Comparison of ENCODE assay signal across 22 cellular contexts in the genomic region with DNA sequence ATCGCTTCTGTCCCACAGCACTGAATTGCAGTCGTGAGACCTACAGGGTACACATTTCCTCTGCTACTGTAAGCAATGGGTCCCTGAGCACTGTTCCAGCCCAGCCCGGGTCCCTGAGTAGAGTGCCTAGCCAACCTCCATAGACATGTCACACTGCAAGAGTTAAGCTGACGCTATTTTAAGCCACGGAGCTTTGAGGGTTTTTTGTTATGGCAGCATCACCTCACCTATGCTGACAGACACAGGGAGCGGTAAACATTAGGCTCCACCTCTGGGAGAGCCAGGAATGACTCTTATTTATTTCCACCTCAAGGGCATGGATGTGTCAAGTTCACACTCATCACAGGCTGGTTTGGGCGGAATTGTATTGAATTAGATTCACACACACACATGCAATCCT. TPM values are rescaled to one million over a fixed set of nuclear protein-coding genes. Genes with fewer than 3 reads are reported as not detected.
DNase-seq lines count a peak whose midpoint lies in the region; ATAC-seq, FAIRE-seq and TF ChIP-seq lines count a peak whose summit lies in the region.
"Had no signal": no experiment of that assay in that cellular context is flagged by ENCODE, and none has a peak within 500 bp of the region (broad histone marks: within the 10 kb centered on the region; RNA-seq: fewer than 3 reads in every experiment).

No MANE protein-coding gene starts in this region.

- H3K36me3 ChIP-seq in HepG2 (replicated peaks in 1 of 2; ENCODE audit: control insufficient read depth in 1 of 2, insufficient read depth in 2 of 2, low read length in 2 of 2) (no peaks in the 10 kb centered on the region), right lobe of liver (no peaks in the 10 kb centered on the region), WERI-Rb-1 (peaks cover 8% of the 10 kb centered on the region)
- H3K36me3 ChIP-seq: BLaER1 treated with 17β-estradiol and CSF1 and Interleukin-3, amounts not matched to agents 10 nM and 100 nM had no signal

- ATAC-seq in HepG2 (no peak), right lobe of liver (no peak), HG02610 (IDR thresholded peaks at IDR 0.05; ENCODE audit: unreplicated experiment) (no peak)
- ATAC-seq: A549; CD8-positive, alpha-beta T cell had no signal

- BruUV-seq in HepG2 (replicated peaks; lab: Mats Ljungman, UMichigan), result no TSS peak

- H3K9ac ChIP-seq in HepG2 (ENCODE audit: insufficient read depth, low read depth, low read length), result no peak overlapping the region
- H3K9ac ChIP-seq: BLaER1 treated with 17β-estradiol and CSF1 and Interleukin-3, amounts not matched to agents 10 nM and 100 nM had no signal

- H3K4me3 ChIP-seq in HepG2 (replicated peaks in 1 of 3; ENCODE audit: insufficient read depth in 1 of 3, low read depth in 2 of 3, low read length in 3 of 3) (no peak overlapping the region), right lobe of liver (no peak overlapping the region), WERI-Rb-1 (ENCODE audit: low read depth, low read length) (no peak overlapping the region), epithelial cell of esophagus (ENCODE audit: low read length) (no peak overlapping the region)
- H3K4me3 ChIP-seq: A549; BLaER1 treated with 17β-estradiol and CSF1 and Interleukin-3, amounts not matched to agents 10 nM and 100 nM had no signal

- no peak for FAIRE-seq in HepG2 (lab: Jason Lieb, UNC)
- FAIRE-seq: A549, D721Med, G401.6, GM12891, GM19239 had no signal

- H3K4me2 ChIP-seq in HepG2 (ENCODE audit: low read depth, low read length), result no peak overlapping the region
- H3K4me2 ChIP-seq: A549 had no signal

- no peak overlapping the region for H3K27ac ChIP-seq in HepG2 (ENCODE audit: extremely low read length, insufficient read depth, low read length)
- no peak overlapping the region for H3K27ac ChIP-seq in right lobe of liver
- H3K27ac ChIP-seq in WERI-Rb-1, result peak overlapping the region; percentile 69
- H3K27ac ChIP-seq: 22Rv1; A549; BLaER1 treated with 17β-estradiol and CSF1 and Interleukin-3, amounts not matched to agents 10 nM and 100 nM; C4-2B had no signal

- in situ Hi-C loops in HepG2 (cut with HindIII; ENCODE audit: extremely low pct_ligation_motif_present, low pct_unique_long_range_greater_than_20kb), result no loop called here

- no peak overlapping the region for H2AFZ ChIP-seq in HepG2 (ENCODE audit: low read length)

- no peak for TF ChIP-seq RAD21 in HepG2 (CRISPR knock-in tag; IDR thresholded peaks at IDR 0.05)

- TF ChIP-seq EP300 in HepG2 (IDR thresholded peaks at IDR 0.05; ENCODE audit: low read depth in 2 of 2, low read length in 2 of 2), result no peak
- TF ChIP-seq EP300 in HepG2 (CRISPR knock-in tag; IDR thresholded peaks at IDR 0.05; ENCODE audit: borderline replicate concordance), result no peak

- no peaks in the 10 kb centered on the region for H3K79me2 ChIP-seq in HepG2 (ENCODE audit: insufficient read depth, low read length)

- intact Hi-C loops in HepG2 (cut with micrococcal nuclease; ENCODE audit: unreplicated experiment), result no loop called here
- intact Hi-C loops in right lobe of liver (cut with DNase I), result no loop called here

- no peak for TF ChIP-seq POLR2A in HepG2 (IDR thresholded peaks at IDR 0.05; ENCODE audit: insufficient read depth in 1 of 2, low read depth in 2 of 2, low read length in 2 of 2)
- no peak for TF ChIP-seq POLR2A in right lobe of liver (IDR thresholded peaks at IDR 0.05)

- CTCF ChIA-PET in HepG2 (lab: Yijun Ruan, JAX; ENCODE audit: low intra/inter-chr PET ratio, low total read pairs), result no interaction called here

- DNase-seq in HepG2 (ENCODE audit: low spot score) (no peak), right lobe of liver (no peak), WERI-Rb-1 (no peak), epithelial cell of esophagus (ENCODE audit: low read depth) (peak; percentile 24)
- DNase-seq in stimulated activated CD4-positive, alpha-beta T cell treated with anti-CD3 and anti-CD28 coated beads, Interleukin-2, amount 100 ng/mL, for 24 hours, result no peak
- DNase-seq: AML-193; Caco-2; Calu3; CD4-positive, alpha-beta T cell; CD8-positive, alpha-beta T cell; DMS79 treated with DMSO at 0.1 percent for 48 hours; GF-D8 had no signal

- no peaks in the 10 kb centered on the region for H3K9me3 ChIP-seq in HepG2 (ENCODE audit: low read length)
- H3K9me3 ChIP-seq in right lobe of liver, result no peaks in the 10 kb centered on the region
- peaks cover 3% of the 10 kb centered on the region for H3K9me3 ChIP-seq in WERI-Rb-1 (ENCODE audit: severe bottlenecking)
- H3K9me3 ChIP-seq: A549; BLaER1 treated with 17β-estradiol and CSF1 and Interleukin-3, amounts not matched to agents 10 nM and 100 nM; Caco-2 had no signal

- POLR2A ChIA-PET in HepG2 (lab: Yijun Ruan, JAX), result no interaction called here

- no peaks in the 10 kb centered on the region; the same call in 1 of the 2 replicates for H4K20me1 ChIP-seq in HepG2 (ENCODE audit: insufficient read depth, low read length)

- 29% methylated on average over 5 of the region's 7 CpGs for WGBS in HepG2 (ENCODE audit: low lambda C conversion rate)
- WGBS in right lobe of liver (ENCODE audit: insufficient coverage, low coverage, low lambda C conversion rate, missing lambda C conversion rate), result 72% methylated on average over 2 of the region's 7 CpGs

- peaks cover 10 to 90% of the 10 kb centered on the region in 2 experiments; a peak in 4 of 5 replicates for H3K27me3 ChIP-seq in HepG2 (ENCODE audit: control insufficient read depth in 1 of 2, insufficient read depth in 2 of 2, low read length in 2 of 2)
- H3K27me3 ChIP-seq in right lobe of liver, result no peaks in the 10 kb centered on the region
- H3K27me3 ChIP-seq in WERI-Rb-1 (ENCODE audit: insufficient read depth, low read depth, severe bottlenecking), result no peaks in the 10 kb centered on the region
- H3K27me3 ChIP-seq: BLaER1 treated with 17β-estradiol and CSF1 and Interleukin-3, amounts not matched to agents 10 nM and 100 nM had no signal

- H3K4me1 ChIP-seq in HepG2 (ENCODE audit: insufficient read depth, low read length), result no peaks in the 10 kb centered on the region
- no peaks in the 10 kb centered on the region for H3K4me1 ChIP-seq in right lobe of liver
- H3K4me1 ChIP-seq: A549, Caco-2 had no signal

- no peak for TF ChIP-seq CTCF in HepG2 (CRISPR knock-in tag; IDR thresholded peaks at IDR 0.05)
- TF ChIP-seq CTCF in right lobe of liver (IDR thresholded peaks at IDR 0.05), result no peak
- no peak for TF ChIP-seq CTCF in WERI-Rb-1 (IDR thresholded peaks at IDR 0.05; ENCODE audit: low read depth, low read length)
- TF ChIP-seq CTCF in epithelial cell of esophagus (IDR thresholded peaks at IDR 0.05; ENCODE audit: insufficient read depth, low read depth, low read length, missing control alignments), result no peak

TF ChIP-seq in HepG2, 621 proteins besides CTCF, POLR2A, EP300 and RAD21:
- peak; percentile 95 for TF ChIP-seq ZNF12 (CRISPR knock-in tag; IDR thresholded peaks at IDR 0.05)
- TF ChIP-seq, protein P1, sequence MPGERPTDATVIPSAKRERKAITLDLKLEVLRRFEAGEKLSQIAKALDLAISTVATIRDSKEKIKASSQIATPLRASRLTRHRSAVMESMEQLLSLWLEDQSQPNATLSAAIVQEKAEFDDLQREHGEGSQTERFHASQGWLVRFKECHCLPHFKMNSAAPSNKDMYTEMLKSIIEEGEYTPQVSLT (CRISPR knock-in tag; IDR thresholded peaks at IDR 0.05; ENCODE audit: borderline replicate concordance, low read depth), result no peak

RNA-seq across cellular contexts. Expression of a gene that starts 45.1 kb away (rescaled TPM):
- not detected in 2 replicates for total RNA-seq in HepG2 (2016; rRNA removed; fragmentation: Illumina TruSeq; extraction: Trizol)
- total RNA-seq in HepG2 (2016; cell fraction: cytosol; rRNA removed; fragmentation: Illumina TruSeq; extraction: Trizol; ENCODE audit: low read depth), result not detected in 2 replicates
- not detected in 2 replicates for total RNA-seq in HepG2 (2016; cell fraction: insoluble cytoplasmic fraction; rRNA removed; fragmentation: Illumina TruSeq; extraction: Trizol)
- total RNA-seq in HepG2 (2016; cell fraction: membrane; rRNA removed; fragmentation: Illumina TruSeq; extraction: Trizol), result not detected in 2 replicates
- not detected in 2 replicates for total RNA-seq in HepG2 (2016; cell fraction: nucleus; rRNA removed; fragmentation: Illumina TruSeq; extraction: Trizol)
- polyA plus RNA-seq in HepG2 (2011; rRNA removed), result not detected in 2 replicates
- polyA plus RNA-seq in HepG2 (2011; cell fraction: cytosol; rRNA removed), result not detected in 2 replicates
- polyA plus RNA-seq in HepG2 (2011; cell fraction: nucleus; rRNA removed), result not detected in 2 replicates
- polyA plus RNA-seq in HepG2 (2012), result not detected in 2 replicates
- not detected in 2 replicates for polyA plus RNA-seq in HepG2 (2016; cell fraction: cytosol; fragmentation: Illumina TruSeq; extraction: Trizol; ENCODE audit: low read depth)
- polyA plus RNA-seq in HepG2 (2016; cell fraction: insoluble cytoplasmic fraction; fragmentation: Illumina TruSeq; extraction: Trizol; ENCODE audit: low read depth), result not detected in 2 replicates
- not detected in 2 replicates for polyA plus RNA-seq in HepG2 (2016; cell fraction: membrane; fragmentation: Illumina TruSeq; extraction: Trizol; ENCODE audit: low read depth)
- not detected in 2 replicates for polyA plus RNA-seq in HepG2 (2016; cell fraction: nucleus; fragmentation: Illumina TruSeq; extraction: Trizol; ENCODE audit: insufficient read depth, low read depth)
- 0.09 TPM in 1 of 2 replicates, not detected in the other for polyA minus RNA-seq in HepG2 (2011; rRNA and poly(A)+ RNA removed; ENCODE audit: low replicate concordance)
- not detected in 2 replicates for polyA minus RNA-seq in HepG2 (2011; cell fraction: cytosol; rRNA and poly(A)+ RNA removed)
- not detected in 2 replicates for polyA minus RNA-seq in HepG2 (2011; cell fraction: nucleus; rRNA and poly(A)+ RNA removed)
- total RNA-seq in right lobe of liver, result not detected
- total RNA-seq: B cell, Calu3 had no signal
